18 cellular contexts compared by ENCODE assay signal in genomic region chr2:127985026-127985734, GRCh38. TPM values are rescaled to one million over a fixed set of nuclear protein-coding genes. Genes with fewer than 3 reads are reported as not detected.
A peak's percentile ranks its signal among the peaks of the same experiment; 100 is the strongest.
DNase-seq lines count a peak whose midpoint lies in the region; ATAC-seq and TF ChIP-seq lines count a peak whose summit lies in the region.
"Had no signal": no experiment of that assay in that cellular context is flagged by ENCODE, and none has a peak within 500 bp of the region (broad histone marks: within the 10 kb centered on the region; RNA-seq: fewer than 3 reads in every experiment).

No MANE protein-coding gene starts in this region.

- no peak overlapping the region for H3K56ac ChIP-seq in IMR-90 (ENCODE audit: extremely low read depth, insufficient read depth, low read length)

- no peak overlapping the region for H4K8ac ChIP-seq in IMR-90 (ENCODE audit: low read depth in 2 of 2, low read length in 2 of 2)

- H3K36me3 ChIP-seq in IMR-90 (ENCODE audit: control insufficient read depth, insufficient read depth, low read length) (peaks cover 47% of the 10 kb centered on the region), heart right ventricle (peaks cover 0 to 94% (median 41%) of the 10 kb centered on the region in 9 donors)

- peak in 1 of 2 donors; percentile 69 for ATAC-seq in activated naive CD4-positive, alpha-beta T cell treated with anti-CD3 and anti-CD28 coated beads, Interleukin-2, amount 50 U/mL, for 72 hours
- ATAC-seq in IMR-90 (ENCODE audit: low read depth) (peak; percentile 53), heart right ventricle (peak in 7 of 8 donors; percentile 34 to 66 (median 50)), GM21423 (IDR thresholded peaks at IDR 0.05; ENCODE audit: unreplicated experiment) (no peak)
- ATAC-seq in stimulated activated effector memory CD8-positive, alpha-beta T cell treated with anti-CD3 and anti-CD28 coated beads, Interleukin-12 subunit alpha, Interleukin-12 subunit beta, amount 100 ng/mL, for 72 hours: peak; percentile 40
- ATAC-seq: Panc1 had no signal

- intact Hi-C loops in IMR-90 (cut with micrococcal nuclease) (no loop called here), heart right ventricle (cut with DNase I) (no loop called here)

- TF ChIP-seq RAD21 in IMR-90 (IDR thresholded peaks at IDR 0.05; ENCODE audit: low read length): no peak

- H3K27ac Mint-ChIP-seq in activated naive CD4-positive, alpha-beta T cell treated with anti-CD3 and anti-CD28 coated beads, Interleukin-2, amount 50 U/mL, for 72 hours: peak overlapping the region; percentile 45 to 64
- peak overlapping the region; percentile 70 for H3K27ac Mint-ChIP-seq in stimulated activated effector memory CD8-positive, alpha-beta T cell treated with anti-CD3 and anti-CD28 coated beads, Interleukin-12 subunit alpha, Interleukin-12 subunit beta, amount 100 ng/mL, for 72 hours
- H3K27ac Mint-ChIP-seq: HFFc6 had no signal

- no peak overlapping the region for H3K14ac ChIP-seq in IMR-90 (replicated peaks; ENCODE audit: low read depth, low read length)

- H3K9me3 ChIP-seq in IMR-90 (ENCODE audit: control insufficient read depth, insufficient read depth, low read length) (no peaks in the 10 kb centered on the region), heart right ventricle (no peaks in the 10 kb centered on the region)
- H3K9me3 ChIP-seq: A549 had no signal

- dilution Hi-C loops in IMR-90 (cut with HindIII; ENCODE audit: low sequenced_read_pairs, unreplicated experiment): no loop called here

- H3K9me3 Mint-ChIP-seq in activated naive CD4-positive, alpha-beta T cell treated with anti-CD3 and anti-CD28 coated beads, Interleukin-2, amount 50 U/mL, for 72 hours: no peaks in the 10 kb centered on the region
- no peaks in the 10 kb centered on the region for H3K9me3 Mint-ChIP-seq in stimulated activated effector memory CD8-positive, alpha-beta T cell treated with anti-CD3 and anti-CD28 coated beads, Interleukin-12 subunit alpha, Interleukin-12 subunit beta, amount 100 ng/mL, for 72 hours
- H3K9me3 Mint-ChIP-seq: HFFc6 had no signal

- no peak overlapping the region for H3K9ac ChIP-seq in IMR-90 (ENCODE audit: low read depth, low read length)

- H2AK9ac ChIP-seq in IMR-90 (replicated peaks; ENCODE audit: low read depth, low read length, poor library complexity): no peak overlapping the region

- H3K4ac ChIP-seq in IMR-90 (ENCODE audit: low read depth, low read length): no peak overlapping the region

- no peak overlapping the region for H2BK15ac ChIP-seq in IMR-90 (ENCODE audit: low read depth, low read length)

- no peaks in the 10 kb centered on the region; the same call in 1 of the 2 replicates for H4K20me1 ChIP-seq in IMR-90 (ENCODE audit: insufficient read depth, low read length)

- no peak overlapping the region for H3K18ac ChIP-seq in IMR-90 (ENCODE audit: low read depth, low read length)

- H2AK5ac ChIP-seq in IMR-90 (ENCODE audit: low read depth, low read length): no peak overlapping the region

- no peak for TF ChIP-seq POLR2A in IMR-90 (IDR thresholded peaks at IDR 0.05; ENCODE audit: low read depth, low read length)

- H2BK120ac ChIP-seq in IMR-90 (ENCODE audit: low read depth, low read length): no peak overlapping the region

- H2AFZ ChIP-seq in IMR-90 (replicated peaks; ENCODE audit: low read length, poor library complexity): peak overlapping the region; percentile 3

- H2BK5ac ChIP-seq in IMR-90 (ENCODE audit: low read depth, low read length, poor library complexity, severe bottlenecking): no peak overlapping the region

- WGBS in IMR-90 (ENCODE audit: extremely low coverage in 2 of 2, insufficient read length in 1 of 2), 2 experiments: 70% methylated on average over 2 of the region's 6 CpGs; no CpG with 5 or more reads in 1 of the 2 experiments
- WGBS in heart right ventricle, 2 donors: 84 to 89% methylated on average over 6 of the region's 6 CpGs

- H3K4me3 Mint-ChIP-seq in stimulated activated effector memory CD8-positive, alpha-beta T cell treated with anti-CD3 and anti-CD28 coated beads, Interleukin-12 subunit alpha, Interleukin-12 subunit beta, amount 100 ng/mL, for 72 hours: no peak overlapping the region
- H3K4me3 Mint-ChIP-seq: HFFc6 had no signal

- peaks cover 6% of the 10 kb centered on the region; the same call in 1 of the 2 replicates for H3K9me1 ChIP-seq in IMR-90 (ENCODE audit: insufficient read depth, low read length)

- H3K36me3 Mint-ChIP-seq in activated naive CD4-positive, alpha-beta T cell treated with anti-CD3 and anti-CD28 coated beads, Interleukin-2, amount 50 U/mL, for 72 hours: peaks cover 0 to 14% of the 10 kb centered on the region in 2 donors
- H3K36me3 Mint-ChIP-seq in stimulated activated effector memory CD8-positive, alpha-beta T cell treated with anti-CD3 and anti-CD28 coated beads, Interleukin-12 subunit alpha, Interleukin-12 subunit beta, amount 100 ng/mL, for 72 hours: peaks cover 91% of the 10 kb centered on the region

- DNase-seq in activated naive CD4-positive, alpha-beta T cell treated with anti-CD3 and anti-CD28 coated beads, Interleukin-2, amount 50 U/mL, for 72 hours (ENCODE audit: low spot score in 2 of 2): no peak
- no peak for DNase-seq in activated naive CD4-positive, alpha-beta T cell (lab: John Stamatoyannopoulos, UW)
- DNase-seq in IMR-90 (peak; percentile 17), heart right ventricle (no peak)
- DNase-seq in stimulated activated effector memory CD8-positive, alpha-beta T cell treated with anti-CD3 and anti-CD28 coated beads, Interleukin-12 subunit alpha, Interleukin-12 subunit beta, amount 100 ng/mL, for 72 hours (ENCODE audit: low spot score in 2 of 2): no peak
- no peak for DNase-seq in stimulated activated naive CD4-positive, alpha-beta T cell treated with Interleukin-2 at 50 U/mL for 16 hours (lab: John Stamatoyannopoulos, UW)
- DNase-seq: DMS 273 treated with DMSO at 0.1 percent for 48 hours, GF-D8, HFFc6, MM.1S, NCI-H1105, NCI-H1694, NCI-H2107, NCI-H226, NCI-H524 treated with DMSO at 0.1 percent for 48 hours had no signal

- H3K27ac ChIP-seq in IMR-90 (ENCODE audit: insufficient read depth, low read length): no peak overlapping the region
- peak overlapping the region in 3 of 10 donors; percentile 3 to 50 (median 21) for H3K27ac ChIP-seq in heart right ventricle
- H3K27ac ChIP-seq: A549 had no signal

- peaks cover 5 to 19% of the 10 kb centered on the region in 2 experiments; a peak in 2 of 4 replicates for H3K79me1 ChIP-seq in IMR-90 (ENCODE audit: low read depth in 1 of 2, low read length in 2 of 2)

- H3K27me3 ChIP-seq in IMR-90 (ENCODE audit: control insufficient read depth, insufficient read depth, low read length) (no peaks in the 10 kb centered on the region), heart right ventricle (no peaks in the 10 kb centered on the region)

- H2BK20ac ChIP-seq in IMR-90 (ENCODE audit: low read depth, low read length): no peak overlapping the region

- in situ Hi-C loops in IMR-90 (cut with MboI; ENCODE audit: low sequenced_read_pairs): loop anchor here (25.0 kb wide), 1 partner anchor 698 kb away; the partner anchor contains the start of gene ERCC3

- H3K4me1 ChIP-seq in IMR-90 (ENCODE audit: control insufficient read depth, insufficient read depth, low read length) (no peaks in the 10 kb centered on the region; the same call in 1 of the 2 replicates), heart right ventricle (peaks cover 0 to 19% (median 5%) of the 10 kb centered on the region in 9 donors)
- H3K4me1 ChIP-seq: A549 had no signal

- POLR2A ChIA-PET in IMR-90 (lab: Charles Lee; ENCODE audit: unreplicated experiment): no interaction called here

- TF ChIP-seq CTCF in IMR-90 (conservative IDR thresholded peaks at IDR 0.05; ENCODE audit: low read depth, low read length) (no peak), heart right ventricle (IDR thresholded peaks at IDR 0.05) (no peak)

- H4K5ac ChIP-seq in IMR-90 (ENCODE audit: low read depth, low read length): no peak overlapping the region

- no TSS peak for BruUV-seq in IMR-90 (replicated peaks; lab: Mats Ljungman, UMichigan)

- H3K4me2 ChIP-seq in IMR-90 (ENCODE audit: low read depth, low read length): no peak overlapping the region
- H3K4me2 ChIP-seq: A549 had no signal

- H3K4me1 Mint-ChIP-seq in stimulated activated effector memory CD8-positive, alpha-beta T cell treated with anti-CD3 and anti-CD28 coated beads, Interleukin-12 subunit alpha, Interleukin-12 subunit beta, amount 100 ng/mL, for 72 hours: peaks cover 5% of the 10 kb centered on the region

- no peak overlapping the region for H4K91ac ChIP-seq in IMR-90 (ENCODE audit: insufficient read depth, low read depth, low read length)

- no peak overlapping the region for H3K23ac ChIP-seq in IMR-90 (ENCODE audit: low read depth, low read length)

- H3K4me3 ChIP-seq in IMR-90 (ENCODE audit: insufficient read depth, low read depth, low read length): no peak overlapping the region
- no peak overlapping the region for H3K4me3 ChIP-seq in heart right ventricle
- H3K4me3 ChIP-seq: A549 had no signal

- CTCF ChIA-PET in IMR-90 (lab: Yijun Ruan, JAX): no interaction called here

TF ChIP-seq in IMR-90, 13 proteins besides CTCF, POLR2A, EP300 and RAD21:
- TF ChIP-seq MAFK (IDR thresholded peaks at IDR 0.05; ENCODE audit: low read depth, low read length): no peak
- no peak for TF ChIP-seq MXI1 (IDR thresholded peaks at IDR 0.05; ENCODE audit: borderline replicate concordance, low read depth, low read length)
- no peak for TF ChIP-seq NFE2L2 (IDR thresholded peaks at IDR 0.05; ENCODE audit: low read depth, low read length)

RNA-seq across cellular contexts. Expression of gene SAP130, which starts 42.7 kb away (rescaled TPM):
- 10 to 100 TPM; 28.0 to 43.6 TPM for total RNA-seq in activated naive CD4-positive, alpha-beta T cell treated with anti-CD3 and anti-CD28 coated beads, Interleukin-2, amount 50 U/mL, for 72 hours
- 5.0 and 6.1 TPM in 2 replicates for total RNA-seq in IMR-90 (2012; rRNA removed)
- 17.1 and 20.2 TPM in 2 replicates for polyA plus RNA-seq in IMR-90 (2012; rRNA removed)
- polyA plus RNA-seq in IMR-90 (2012; cell fraction: cytosol; rRNA removed): 7.5 and 11.6 TPM in 2 replicates
- polyA plus RNA-seq in IMR-90 (2012; cell fraction: nucleus; rRNA removed; ENCODE audit: low replicate concordance): 15.7 and 18.4 TPM in 2 replicates
- total RNA-seq in heart right ventricle: 10 to 100 TPM; 12.4 to 20.4 (median 17.3) TPM
- polyA plus RNA-seq in heart right ventricle: 1 to 10 TPM; 4.8 to 9.1 TPM
